8 cellular contexts compared by ENCODE assay signal in genomic region chr3:107928084-107928445, GRCh38.
A peak's percentile ranks its signal among the peaks of the same experiment; 100 is the strongest.
DNase-seq lines count a peak whose midpoint lies in the region; ATAC-seq and TF ChIP-seq lines count a peak whose summit lies in the region.

No MANE protein-coding gene starts in this region.

- DNase-seq in T-helper 17 cell: no peak
- no peak for DNase-seq in vagina (ENCODE audit: extremely low spot score in 2 of 2)
- no peak for DNase-seq in NCI-H2029 treated with DMSO at 0.1 percent for 48 hours (lab: John Stamatoyannopoulos, UW)

- ATAC-seq in GM18867 (IDR thresholded peaks at IDR 0.05; ENCODE audit: unreplicated experiment) (peak; percentile 11), HG03159 (IDR thresholded peaks at IDR 0.05; ENCODE audit: unreplicated experiment) (peak; percentile 28), T-helper 17 cell (peak; percentile 29)

- H3K27ac Mint-ChIP-seq in T-helper 17 cell: peak overlapping the region; percentile 78

- no peaks in the 10 kb centered on the region for H3K27me3 Mint-ChIP-seq in T-helper 17 cell

- H3K9me3 ChIP-seq in BLaER1: no peaks in the 10 kb centered on the region
- H3K9me3 ChIP-seq in T-helper 17 cell (ENCODE audit: control insufficient read depth, low read length, poor library complexity, severe bottlenecking): no peaks in the 10 kb centered on the region
- H3K9me3 ChIP-seq in esophagus (ENCODE audit: control insufficient read depth in 2 of 2, insufficient read depth in 1 of 2, low read depth in 1 of 2, low read length in 1 of 2): no peaks in the 10 kb centered on the region
- no peaks in the 10 kb centered on the region for H3K9me3 ChIP-seq in muscle layer of colon (ENCODE audit: low read length)
- no peaks in the 10 kb centered on the region for H3K9me3 ChIP-seq in vagina

- H3K4me3 ChIP-seq in BLaER1: peak overlapping the region; percentile 64
- peak overlapping the region; percentile 56 to 64 for H3K4me3 ChIP-seq in esophagus (ENCODE audit: low read depth in 1 of 2, low read length in 2 of 2)
- H3K4me3 ChIP-seq in muscle layer of colon (ENCODE audit: low read depth in 1 of 2, low read length in 2 of 2): peak overlapping the region; percentile 54 to 65
- H3K4me3 ChIP-seq in vagina: peak overlapping the region; percentile 60 to 68

- H3K9ac ChIP-seq in BLaER1 (peak overlapping the region; percentile 15; the same call in 1 of the 2 replicates), muscle layer of colon (ENCODE audit: low read length) (no peak overlapping the region)

- intact Hi-C loops in vagina (cut with DNase I): no loop called here

- no peak overlapping the region for H3K27ac ChIP-seq in BLaER1
- no peak overlapping the region for H3K27ac ChIP-seq in esophagus (ENCODE audit: low read depth in 2 of 2, low read length in 1 of 2)
- peak overlapping the region; percentile 7 for H3K27ac ChIP-seq in muscle layer of colon (ENCODE audit: low read depth, low read length)
- peak overlapping the region; percentile 49 for H3K27ac ChIP-seq in vagina

- peaks cover 14% of the 10 kb centered on the region for H3K4me1 Mint-ChIP-seq in T-helper 17 cell

- H3K36me3 Mint-ChIP-seq in T-helper 17 cell (ENCODE audit: low read depth): peaks cover 2% of the 10 kb centered on the region

- WGBS in esophagus, 2 donors: 10 to 12% methylated on average over 8 of the region's 8 CpGs

- H3K4me2 ChIP-seq in BLaER1: peak overlapping the region; percentile 81

- H4K20me1 ChIP-seq in BLaER1: no peaks in the 10 kb centered on the region

- H3K36me3 ChIP-seq in BLaER1 (no peaks in the 10 kb centered on the region), esophagus (ENCODE audit: control insufficient read depth in 2 of 2, insufficient read depth in 2 of 2, low read length in 1 of 2) (no peaks in the 10 kb centered on the region), muscle layer of colon (ENCODE audit: insufficient read depth, low read length) (no peaks in the 10 kb centered on the region), vagina (no peaks in the 10 kb centered on the region)

- peak overlapping the region; percentile 92 for H3K4me3 Mint-ChIP-seq in T-helper 17 cell

- H3K27me3 ChIP-seq in BLaER1 (peaks cover 18% of the 10 kb centered on the region), esophagus (ENCODE audit: control insufficient read depth in 1 of 2, insufficient read depth in 2 of 2, low read length in 2 of 2) (no peaks in the 10 kb centered on the region), muscle layer of colon (ENCODE audit: control insufficient read depth in 1 of 2, insufficient read depth in 2 of 2, low read length in 2 of 2) (no peaks in the 10 kb centered on the region), vagina (no peaks in the 10 kb centered on the region)

- TF ChIP-seq POLR2A in vagina (IDR thresholded peaks at IDR 0.05): no peak

- TF ChIP-seq CTCF in vagina (IDR thresholded peaks at IDR 0.05): no peak

- H3K4me1 ChIP-seq in BLaER1: peaks cover 8% of the 10 kb centered on the region
- H3K4me1 ChIP-seq in esophagus (ENCODE audit: control insufficient read depth in 2 of 2, insufficient read depth in 2 of 2, low read length in 1 of 2): no peaks in the 10 kb centered on the region
- no peaks in the 10 kb centered on the region for H3K4me1 ChIP-seq in muscle layer of colon (ENCODE audit: insufficient read depth, low read length)
- H3K4me1 ChIP-seq in vagina: peaks cover 13% of the 10 kb centered on the region

Comparison
In these comparisons a context has a peak if more than half of its experiments do, and no peak if none do; other contexts are left out.
1. H3K27ac ChIP-seq: peak in muscle layer of colon (single experiment) and vagina (single experiment); none in BLaER1 (single experiment) and esophagus (0 of 2).
2. Peak in every context shown above with its lines, with median percentiles within 50 percentile points of each other: H3K4me3 ChIP-seq and ATAC-seq.